ENCODE assay signal across 9 cellular contexts in genomic region chr9:94639045-94639995, GRCh38. TPM values are rescaled to one million over a fixed set of nuclear protein-coding genes. Genes with fewer than 3 reads are reported as not detected.
DNase-seq lines count a peak whose midpoint lies in the region; ATAC-seq lines count a peak whose summit lies in the region.
"Had no signal": no experiment of that assay in that cellular context is flagged by ENCODE, and none has a peak within 500 bp of the region (broad histone marks: within the 10 kb centered on the region; RNA-seq: fewer than 3 reads in every experiment).

Gene FBP1, minus strand, starts transcription at chr9:94639518. Its CDS starts 208 bp downstream, at chr9:94639310.

- H3K4me1 Mint-ChIP-seq in activated CD4-positive, alpha-beta T cell treated with anti-CD3 and anti-CD28 coated beads for 36 hours: peaks cover 15% of the 10 kb centered on the region

- H3K36me3 ChIP-seq in iPS-18a (ENCODE audit: control insufficient read depth, low read depth, low read length) (no peaks in the 10 kb centered on the region), skeletal muscle satellite cell (ENCODE audit: insufficient read depth, low read length) (no peaks in the 10 kb centered on the region)

- H3K4me1 ChIP-seq in iPS-18a (ENCODE audit: control insufficient read depth, low read depth, low read length) (peaks cover 9% of the 10 kb centered on the region), skeletal muscle satellite cell (ENCODE audit: control insufficient read depth, insufficient read depth, low read length) (peaks cover 6% of the 10 kb centered on the region)

- peaks cover 71% of the 10 kb centered on the region for H3K27me3 ChIP-seq in iPS-18a (ENCODE audit: control insufficient read depth, insufficient read depth, low read length)
- peaks cover 38% of the 10 kb centered on the region for H3K27me3 ChIP-seq in skeletal muscle satellite cell (ENCODE audit: control insufficient read depth, insufficient read depth, low read length)

- peak within 1 kb of the TSS; percentile 72 for H3K4me3 Mint-ChIP-seq in activated CD4-positive, alpha-beta T cell treated with anti-CD3 and anti-CD28 coated beads for 36 hours

- peak within 1 kb of the TSS; percentile 63 for H3K27ac Mint-ChIP-seq in activated CD4-positive, alpha-beta T cell treated with anti-CD3 and anti-CD28 coated beads for 36 hours

- H3K27me3 Mint-ChIP-seq in activated CD4-positive, alpha-beta T cell treated with anti-CD3 and anti-CD28 coated beads for 36 hours: peaks cover 9% of the 10 kb centered on the region

- POLR2A ChIA-PET in activated CD4-positive, alpha-beta T cell treated with anti-CD3 and anti-CD28 coated beads for 36 hours (lab: Charles Lee): interaction anchor here (1.4 kb wide), 1 partner anchor 17 kb away, joined by 3 read pairs; no protein-coding TSS in a partner anchor

- ATAC-seq in activated CD4-positive, alpha-beta T cell treated with anti-CD3 and anti-CD28 coated beads for 36 hours: peak; percentile 88

- no peaks in the 10 kb centered on the region for H3K9me3 Mint-ChIP-seq in activated CD4-positive, alpha-beta T cell treated with anti-CD3 and anti-CD28 coated beads for 36 hours (ENCODE audit: low read depth)

- H3K9ac ChIP-seq in iPS-18a (ENCODE audit: low read length) (peak within 1 kb of the TSS; percentile 15), skeletal muscle satellite cell (ENCODE audit: low read depth, low read length) (no peak within 1 kb of the TSS)

- no peak within 1 kb of the TSS for H3K27ac ChIP-seq in iPS-18a (ENCODE audit: low read length)

- H3K36me3 Mint-ChIP-seq in activated CD4-positive, alpha-beta T cell treated with anti-CD3 and anti-CD28 coated beads for 36 hours (ENCODE audit: low read depth): no peaks in the 10 kb centered on the region

- H3K9me3 ChIP-seq in iPS-18a (ENCODE audit: control insufficient read depth, low read depth, low read length) (no peaks in the 10 kb centered on the region), skeletal muscle satellite cell (replicated peaks; ENCODE audit: low read length) (no peaks in the 10 kb centered on the region)

- peak within 1 kb of the TSS; percentile 86 for H3K4me2 ChIP-seq in skeletal muscle satellite cell (ENCODE audit: low read length)

- CTCF ChIA-PET in activated CD4-positive, alpha-beta T cell treated with anti-CD3 and anti-CD28 coated beads for 36 hours (lab: Charles Lee): interaction anchor here (1.2 kb wide), 1 partner anchor 10 kb away, joined by 3 read pairs; no protein-coding TSS in a partner anchor

- intact Hi-C loops in activated CD4-positive, alpha-beta T cell treated with anti-CD3 and anti-CD28 coated beads for 36 hours (cut with DNase I, micrococcal nuclease): no loop called here

- DNase-seq in activated CD4-positive, alpha-beta T cell treated with anti-CD3 and anti-CD28 coated beads for 36 hours: peak; percentile 52
- DNase-seq in activated CD4-positive, alpha-beta T cell treated with anti-CD3 and anti-CD28 coated beads for 1 hour: no peak
- DNase-seq in RPMI8226 (peak; percentile 73), amniotic epithelial cell (ENCODE audit: low read depth) (peak; percentile 22), D341Med (ENCODE audit: low spot score) (no peak), epidermal melanocyte (ENCODE audit: insufficient read length, low spot score) (no peak)
- DNase-seq: DND-41 had no signal

- H3K4me3 ChIP-seq in iPS-18a (ENCODE audit: low read length) (peak within 1 kb of the TSS; percentile 70), skeletal muscle satellite cell (ENCODE audit: low read length) (peak within 1 kb of the TSS; percentile 65)

RNA-seq across cellular contexts. Expression of gene FBP1, which starts in this region (rescaled TPM):
- under 1 TPM; 0.39 to 0.47 TPM for total RNA-seq in activated CD4-positive, alpha-beta T cell treated with anti-CD3 and anti-CD28 coated beads for 36 hours
- under 0.01 TPM in 1 of 2 replicates, not detected in the other for total RNA-seq in skeletal muscle satellite cell (2012; rRNA removed)

Comparison
In these comparisons a context has a peak if more than half of its experiments do, and no peak if none do; other contexts are left out.
1. Peak in DNase-seq and ATAC-seq in activated CD4-positive, alpha-beta T cell treated with anti-CD3 and anti-CD28 coated beads for 36 hours; RNA of the gene not detected or under 1 TPM.
2. DNase-seq: peak in RPMI8226 (single experiment) and amniotic epithelial cell (single experiment); none in activated CD4-positive, alpha-beta T cell treated with anti-CD3 and anti-CD28 coated beads for 1 hour (single experiment), D341Med (single experiment) and epidermal melanocyte (single experiment).